24 cellular contexts compared by ENCODE assay signal in the genomic region with DNA sequence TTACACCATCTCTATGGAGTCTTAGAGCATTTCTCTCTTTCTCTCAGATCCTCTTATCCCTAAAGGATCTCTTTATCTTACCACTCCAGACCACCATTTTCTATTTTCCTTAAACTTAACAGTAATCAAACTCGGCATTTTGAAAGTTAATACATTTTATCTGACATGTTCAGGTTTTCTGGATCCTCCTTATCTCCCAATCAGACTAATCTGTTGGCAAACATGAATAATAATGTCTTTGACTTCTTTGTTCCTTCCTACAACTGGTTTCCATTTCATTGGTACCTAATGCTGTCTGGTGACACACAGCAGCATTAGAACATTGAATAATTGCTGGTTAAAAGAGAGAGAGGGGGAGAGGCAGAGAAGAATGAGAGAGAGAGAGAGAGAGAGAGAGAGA.
"Had no signal": no experiment of that assay in that cellular context is flagged by ENCODE, and none has a peak within 500 bp of the region (broad histone marks: within the 10 kb centered on the region; RNA-seq: fewer than 3 reads in every experiment).

No MANE protein-coding gene starts in this region.

- H3K27ac Mint-ChIP-seq: dendritic cell treated with granulocyte-macrophage colony-stimulating factor and Interleukin-4, amounts not matched to agents 40 ng/mL and 50 ng/mL, for 4 days; naive thymus-derived CD4-positive, alpha-beta T cell; progenitor cell of endocrine pancreas; stimulated activated naive CD8-positive, alpha-beta T cell treated with anti-CD3 and anti-CD28 coated beads, Interleukin-15, amount 100 ng/mL, for 72 hours had no signal

- H3K9me3 ChIP-seq: colonic mucosa, esophagus muscularis mucosa, heart right ventricle, lower lobe of right lung, suprapubic skin, transverse colon, upper lobe of right lung, vagina had no signal

- ATAC-seq: heart right ventricle; left ventricle myocardium superior; lower lobe of right lung; naive thymus-derived CD4-positive, alpha-beta T cell; sciatic nerve; stimulated activated naive CD8-positive, alpha-beta T cell treated with anti-CD3 and anti-CD28 coated beads, Interleukin-15, amount 100 ng/mL, for 72 hours; upper lobe of right lung had no signal

- H3K27me3 Mint-ChIP-seq: dendritic cell treated with granulocyte-macrophage colony-stimulating factor and Interleukin-4, amounts not matched to agents 40 ng/mL and 50 ng/mL, for 4 days; naive thymus-derived CD4-positive, alpha-beta T cell; progenitor cell of endocrine pancreas; stimulated activated naive CD8-positive, alpha-beta T cell treated with anti-CD3 and anti-CD28 coated beads, Interleukin-15, amount 100 ng/mL, for 72 hours had no signal

- H3K36me3 ChIP-seq: colonic mucosa, esophagus muscularis mucosa, heart right ventricle, lower lobe of right lung, suprapubic skin, transverse colon, upper lobe of right lung, vagina had no signal

- H3K4me1 ChIP-seq: colonic mucosa, esophagus muscularis mucosa, heart right ventricle, lower lobe of right lung, parathyroid adenoma, suprapubic skin, transverse colon, upper lobe of right lung, vagina had no signal

- H3K4me3 ChIP-seq: colonic mucosa, esophagus muscularis mucosa, heart right ventricle, lower lobe of right lung, smooth muscle cell, suprapubic skin, transverse colon, upper lobe of right lung, vagina had no signal

- H3K4me1 Mint-ChIP-seq: naive thymus-derived CD4-positive, alpha-beta T cell; stimulated activated naive CD8-positive, alpha-beta T cell treated with anti-CD3 and anti-CD28 coated beads, Interleukin-15, amount 100 ng/mL, for 72 hours had no signal

- H3K36me3 Mint-ChIP-seq: naive thymus-derived CD4-positive, alpha-beta T cell had no signal

- DNase-seq: colonic mucosa; effector CD8-positive, alpha-beta T cell; foreskin melanocyte; glutamatergic neuron; heart right ventricle; left ventricle myocardium superior; lower lobe of right lung; naive thymus-derived CD4-positive, alpha-beta T cell; stimulated activated CD4-positive, alpha-beta T cell treated with anti-CD3 and anti-CD28 coated beads, Interleukin-12 subunit alpha, Interleukin-12 subunit beta, amount 100 ng/mL, for 4 hours; stimulated activated CD4-positive, alpha-beta T cell treated with anti-CD3 and anti-CD28 coated beads, Interleukin-1b, Interleukin-23, amount 100 ng/mL, for 48 hours; stimulated activated CD4-positive, alpha-beta T cell treated with anti-CD3 and anti-CD28 coated beads, Interleukin-4, amount 100 ng/mL, for 1 hour; stimulated activated CD8-positive, alpha-beta memory T cell treated with anti-CD3 and anti-CD28 coated beads, Interleukin-4, amount 100 ng/mL, for 48 hours; stimulated activated naive CD4-positive, alpha-beta T cell; stimulated activated naive CD8-positive, alpha-beta T cell treated with anti-CD3 and anti-CD28 coated beads, Interleukin-15, amount 100 ng/mL, for 72 hours; transverse colon; upper lobe of right lung had no signal

- H3K4me3 Mint-ChIP-seq: dendritic cell treated with granulocyte-macrophage colony-stimulating factor and Interleukin-4, amounts not matched to agents 40 ng/mL and 50 ng/mL, for 4 days; naive thymus-derived CD4-positive, alpha-beta T cell; stimulated activated naive CD8-positive, alpha-beta T cell treated with anti-CD3 and anti-CD28 coated beads, Interleukin-15, amount 100 ng/mL, for 72 hours had no signal
